35 cellular contexts compared by ENCODE assay signal in the genomic region with DNA sequence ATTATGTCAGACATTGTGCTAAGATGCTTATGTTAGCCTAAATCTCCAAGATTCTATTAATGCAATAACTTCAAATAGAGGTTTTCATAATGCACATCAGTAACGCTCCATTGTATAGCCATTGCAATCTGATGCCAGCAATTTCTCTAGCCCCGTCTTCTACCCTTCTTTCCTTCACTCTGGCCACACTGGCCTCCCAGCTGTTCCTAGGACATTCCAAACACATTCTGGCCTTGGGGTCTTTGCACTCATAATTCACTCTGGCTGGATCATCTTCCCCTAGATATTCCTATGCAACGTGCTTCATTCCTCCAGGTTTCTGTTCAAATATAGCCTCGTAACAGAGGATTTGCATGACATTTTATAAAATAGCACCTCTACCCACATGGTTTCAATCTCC. TPM values are rescaled to one million over a fixed set of nuclear protein-coding genes. Genes with fewer than 3 reads are reported as not detected.
"Had no signal": no experiment of that assay in that cellular context is flagged by ENCODE, and none has a peak within 500 bp of the region (broad histone marks: within the 10 kb centered on the region; RNA-seq: fewer than 3 reads in every experiment).

No MANE protein-coding gene starts in this region.

- H3K27ac ChIP-seq: adrenal gland, body of pancreas, brain microvascular endothelial cell, breast epithelium, VCaP had no signal

- H3K9me3 ChIP-seq: adrenal gland, body of pancreas, breast epithelium had no signal

- ATAC-seq: activated CD8-positive, alpha-beta T cell treated with anti-CD3 and anti-CD28 coated beads for 36 hours; activated naive CD4-positive, alpha-beta T cell treated with anti-CD3 and anti-CD28 coated beads, Interleukin-2, amount 50 U/mL, for 72 hours; activated T-cell treated with anti-CD3 and anti-CD28 coated beads, Interleukin-2, amount 50 U/mL, for 4 hours; activated T-cell treated with anti-CD3 and anti-CD28 coated beads, Interleukin-2, amount 50 U/mL, for 72 hours; activated T-helper 17 cell treated with anti-CD3 and anti-CD28 coated beads, Interleukin-2, amount 50 U/mL, for 72 hours; body of pancreas had no signal

- DNase-seq: activated B cell treated with CpG ODN at 0.5 μM for 24 hours; activated CD4-positive, alpha-beta memory T cell treated with anti-CD3 and anti-CD28 coated beads for 36 hours; activated CD4-positive, alpha-beta T cell treated with anti-CD3 and anti-CD28 coated beads for 4 hours; activated CD4-positive, alpha-beta T cell treated with anti-CD3 and anti-CD28 coated beads, Interleukin-2, amount 10 ng/mL, durations not matched to agents 24 days and 14 days; activated CD4-positive, alpha-beta T cell treated with anti-CD3 and anti-CD28 coated beads, Interleukin-2, amount 50 U/mL, for 1 hour; activated CD4-positive, alpha-beta T cell treated with anti-CD3 and anti-CD28 coated beads, Interleukin-2, amount 50 U/mL, for 4 hours; activated CD4-positive, CD25-positive, alpha-beta regulatory T cell treated with anti-CD3 and anti-CD28 coated beads, Interleukin-2, amount 50 U/mL, for 72 hours; activated CD8-positive, alpha-beta memory T cell treated with anti-CD3 and anti-CD28 coated beads, Interleukin-2, amount 50 U/mL, for 4 hours; activated CD8-positive, alpha-beta T cell treated with anti-CD3 and anti-CD28 coated beads for 36 hours; activated effector memory CD4-positive, alpha-beta T cell treated with anti-CD3 and anti-CD28 coated beads, Interleukin-2, amount 50 U/mL, for 16 hours; activated gamma-delta T cell treated with Interleukin-2 at 50 U/mL for 16 hours; activated naive CD4-positive, alpha-beta T cell; activated naive CD4-positive, alpha-beta T cell treated with anti-CD3 and anti-CD28 coated beads for 36 hours; activated naive CD4-positive, alpha-beta T cell treated with anti-CD3 and anti-CD28 coated beads, Interleukin-2, amount 50 U/mL, for 16 hours; activated naive CD8-positive, alpha-beta T cell treated with anti-CD3 and anti-CD28 coated beads for 36 hours; activated T-cell treated with anti-CD3 and anti-CD28 coated beads for 4 hours; activated T-cell treated with anti-CD3 and anti-CD28 coated beads, Interleukin-2, amount 50 U/mL, for 1 hour; activated T-cell treated with anti-CD3 and anti-CD28 coated beads, Interleukin-2, amount 50 U/mL, for 4 hours; activated T-cell treated with anti-CD3 and anti-CD28 coated beads, Interleukin-2, amount 50 U/mL, for 72 hours; adrenal gland; amniotic stem cell; aorta; body of pancreas; brain microvascular endothelial cell; central memory CD4-positive, alpha-beta T cell; T-helper 1 cell; T-helper 2 cell; T-helper 9 cell had no signal

- H3K4me1 ChIP-seq: adrenal gland, breast epithelium had no signal

- H3K27me3 ChIP-seq: adrenal gland, body of pancreas, brain microvascular endothelial cell, breast epithelium had no signal

- H3K36me3 ChIP-seq: adrenal gland, brain microvascular endothelial cell, breast epithelium had no signal

- H3K4me3 ChIP-seq: adrenal gland, body of pancreas, breast epithelium had no signal

RNA-seq across cellular contexts. Expression of a gene that starts 23.3 kb away (rescaled TPM):
- total RNA-seq: activated B cell treated with CpG ODN at 0.5 μM for 24 hours; activated CD4-positive, alpha-beta memory T cell treated with anti-CD3 and anti-CD28 coated beads for 36 hours; activated CD4-positive, alpha-beta T cell treated with anti-CD3 and anti-CD28 coated beads, Interleukin-2, amount 10 ng/mL, durations not matched to agents 24 days and 14 days; activated CD8-positive, alpha-beta memory T cell treated with anti-CD3 and anti-CD28 coated beads for 36 hours; activated CD8-positive, alpha-beta T cell treated with anti-CD3 and anti-CD28 coated beads for 36 hours; activated naive CD4-positive, alpha-beta T cell treated with anti-CD3 and anti-CD28 coated beads for 36 hours; activated naive CD4-positive, alpha-beta T cell treated with anti-CD3 and anti-CD28 coated beads, Interleukin-2, amount 50 U/mL, for 72 hours; activated naive CD8-positive, alpha-beta T cell treated with anti-CD3 and anti-CD28 coated beads for 36 hours; activated T-cell treated with anti-CD3 and anti-CD28 coated beads, Interleukin-2, amount 50 U/mL, for 4 hours; activated T-cell treated with anti-CD3 and anti-CD28 coated beads, Interleukin-2, amount 50 U/mL, for 72 hours; activated T-helper 1 cell treated with anti-CD3 and anti-CD28 coated beads, Interleukin-12 subunit alpha, Interleukin-12 subunit beta, Interleukin-2, Interleukin-4 antibody, amounts not matched to agents 30 ng/mL and 10 ng/mL and 1 ng/mL, durations not matched to agents 14 hours and 24 hours and 36 hours; activated T-helper 17 cell treated with anti-CD3 and anti-CD28 coated beads, Interleukin-2, amount 50 U/mL, for 72 hours; aorta; cardiac septum had no signal
